Comparison of ENCODE assay signal across 1 cellular context in the genomic region with DNA sequence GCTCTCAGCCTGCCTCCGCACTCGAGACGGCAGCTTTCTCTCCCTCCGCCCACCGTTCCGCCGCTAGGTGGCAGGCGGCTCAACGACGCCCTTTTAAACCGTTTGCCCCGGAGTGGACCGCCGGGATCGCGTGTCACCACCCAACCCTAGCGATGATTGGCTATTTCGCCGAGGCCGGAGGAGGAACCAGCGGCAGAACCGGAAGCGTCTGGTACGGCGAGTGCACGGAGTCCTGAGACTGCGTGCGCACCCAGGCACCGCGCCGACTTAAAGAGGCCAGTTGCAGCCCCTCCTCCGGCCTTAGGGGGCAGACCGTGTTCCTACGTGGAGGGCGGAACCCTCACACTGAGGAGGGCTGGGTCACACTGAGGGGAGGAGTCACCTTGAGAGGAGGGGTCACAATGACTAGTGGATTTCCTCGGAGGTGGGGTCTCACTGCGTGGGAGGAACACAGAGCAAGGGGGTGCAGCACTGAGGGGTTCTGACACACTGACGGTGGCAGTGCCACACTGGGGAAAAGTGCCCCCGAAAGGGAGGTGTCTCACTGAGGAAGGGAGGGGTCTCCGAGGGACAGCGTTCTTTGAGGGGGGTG.
TF ChIP-seq lines count a peak whose summit lies in the region.

No MANE protein-coding gene starts in this region.

TF ChIP-seq in WTC11, 78 proteins besides CTCF, POLR2A, EP300 and RAD21 (continued from another document and continues in another):
- no peak for TF ChIP-seq ZNF512 (CRISPR knock-in tag; IDR thresholded peaks at IDR 0.05; ENCODE audit: borderline replicate concordance)
- TF ChIP-seq KAT7 (CRISPR knock-in tag; IDR thresholded peaks at IDR 0.05; ENCODE audit: borderline replicate concordance): no peak
- no peak for TF ChIP-seq GRHL2 (CRISPR knock-in tag; IDR thresholded peaks at IDR 0.05; ENCODE audit: insufficient replicate concordance, severe bottlenecking)
- TF ChIP-seq E2F1 (CRISPR knock-in tag; IDR thresholded peaks at IDR 0.05): no peak
- no peak for TF ChIP-seq ATF1 (CRISPR knock-in tag; IDR thresholded peaks at IDR 0.05)
- peak; percentile 72 for TF ChIP-seq SP1 (CRISPR knock-in tag; conservative IDR thresholded peaks at IDR 0.05)
- peak; percentile 88; the same call in 1 of the 2 replicates for TF ChIP-seq FOXP1 (CRISPR knock-in tag; IDR thresholded peaks at IDR 0.05; ENCODE audit: borderline replicate concordance)
- TF ChIP-seq SMAD3 (CRISPR knock-in tag; IDR thresholded peaks at IDR 0.05; ENCODE audit: borderline replicate concordance): no peak
- no peak for TF ChIP-seq TEAD4 (CRISPR knock-in tag; IDR thresholded peaks at IDR 0.05)
- no peak for TF ChIP-seq ZNF423 (CRISPR knock-in tag; IDR thresholded peaks at IDR 0.05)
- no peak for TF ChIP-seq JUN (CRISPR knock-in tag; IDR thresholded peaks at IDR 0.05)
- TF ChIP-seq OVOL2 (CRISPR knock-in tag; IDR thresholded peaks at IDR 0.05; ENCODE audit: borderline replicate concordance): no peak
- TF ChIP-seq ZNF416 (CRISPR knock-in tag; IDR thresholded peaks at IDR 0.05): no peak
- TF ChIP-seq ATF2 (CRISPR knock-in tag; IDR thresholded peaks at IDR 0.05; ENCODE audit: borderline replicate concordance, low read depth): no peak
- no peak for TF ChIP-seq SOX15 (CRISPR knock-in tag; IDR thresholded peaks at IDR 0.05)
- TF ChIP-seq IRF2 (CRISPR knock-in tag; IDR thresholded peaks at IDR 0.05; ENCODE audit: borderline replicate concordance, low read depth): no peak
- TF ChIP-seq PRRX2 (CRISPR knock-in tag; IDR thresholded peaks at IDR 0.05): no peak
- TF ChIP-seq NFE2L1 (CRISPR knock-in tag; IDR thresholded peaks at IDR 0.05): no peak
- TF ChIP-seq CBFB (CRISPR knock-in tag; IDR thresholded peaks at IDR 0.05; ENCODE audit: low read depth): no peak
- TF ChIP-seq, protein P1, sequence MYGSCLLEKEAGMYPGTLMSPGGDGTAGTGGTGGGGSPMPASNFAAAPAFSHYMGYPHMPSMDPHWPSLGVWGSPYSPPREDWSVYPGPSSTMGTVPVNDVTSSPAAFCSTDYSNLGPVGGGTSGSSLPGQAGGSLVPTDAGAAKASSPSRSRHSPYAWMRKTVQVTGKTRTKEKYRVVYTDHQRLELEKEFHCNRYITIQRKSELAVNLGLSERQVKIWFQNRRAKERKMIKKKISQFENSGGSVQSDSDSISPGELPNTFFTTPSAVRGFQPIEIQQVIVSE (CRISPR knock-in tag; IDR thresholded peaks at IDR 0.05; ENCODE audit: borderline replicate concordance): no peak
- TF ChIP-seq HMGXB4 (CRISPR knock-in tag; IDR thresholded peaks at IDR 0.05): peak; percentile 84; the same call in 1 of the 2 replicates
- no peak for TF ChIP-seq ZNF532 (CRISPR knock-in tag; IDR thresholded peaks at IDR 0.05; ENCODE audit: borderline replicate concordance)
- 0 out of 2 replicates have a peak, but pooled peaks have one; percentile 52 for TF ChIP-seq CREM (CRISPR knock-in tag; IDR thresholded peaks at IDR 0.05)
- TF ChIP-seq AFF4 (CRISPR knock-in tag; IDR thresholded peaks at IDR 0.05; ENCODE audit: borderline replicate concordance): no peak
- TF ChIP-seq ZNF281 (CRISPR knock-in tag; IDR thresholded peaks at IDR 0.05): no peak
- no peak for TF ChIP-seq NR3C1 (CRISPR knock-in tag; conservative IDR thresholded peaks at IDR 0.05; ENCODE audit: low read depth)
- TF ChIP-seq ZNF396 (CRISPR knock-in tag; IDR thresholded peaks at IDR 0.05; ENCODE audit: borderline replicate concordance): no peak
- TF ChIP-seq, protein P2, sequence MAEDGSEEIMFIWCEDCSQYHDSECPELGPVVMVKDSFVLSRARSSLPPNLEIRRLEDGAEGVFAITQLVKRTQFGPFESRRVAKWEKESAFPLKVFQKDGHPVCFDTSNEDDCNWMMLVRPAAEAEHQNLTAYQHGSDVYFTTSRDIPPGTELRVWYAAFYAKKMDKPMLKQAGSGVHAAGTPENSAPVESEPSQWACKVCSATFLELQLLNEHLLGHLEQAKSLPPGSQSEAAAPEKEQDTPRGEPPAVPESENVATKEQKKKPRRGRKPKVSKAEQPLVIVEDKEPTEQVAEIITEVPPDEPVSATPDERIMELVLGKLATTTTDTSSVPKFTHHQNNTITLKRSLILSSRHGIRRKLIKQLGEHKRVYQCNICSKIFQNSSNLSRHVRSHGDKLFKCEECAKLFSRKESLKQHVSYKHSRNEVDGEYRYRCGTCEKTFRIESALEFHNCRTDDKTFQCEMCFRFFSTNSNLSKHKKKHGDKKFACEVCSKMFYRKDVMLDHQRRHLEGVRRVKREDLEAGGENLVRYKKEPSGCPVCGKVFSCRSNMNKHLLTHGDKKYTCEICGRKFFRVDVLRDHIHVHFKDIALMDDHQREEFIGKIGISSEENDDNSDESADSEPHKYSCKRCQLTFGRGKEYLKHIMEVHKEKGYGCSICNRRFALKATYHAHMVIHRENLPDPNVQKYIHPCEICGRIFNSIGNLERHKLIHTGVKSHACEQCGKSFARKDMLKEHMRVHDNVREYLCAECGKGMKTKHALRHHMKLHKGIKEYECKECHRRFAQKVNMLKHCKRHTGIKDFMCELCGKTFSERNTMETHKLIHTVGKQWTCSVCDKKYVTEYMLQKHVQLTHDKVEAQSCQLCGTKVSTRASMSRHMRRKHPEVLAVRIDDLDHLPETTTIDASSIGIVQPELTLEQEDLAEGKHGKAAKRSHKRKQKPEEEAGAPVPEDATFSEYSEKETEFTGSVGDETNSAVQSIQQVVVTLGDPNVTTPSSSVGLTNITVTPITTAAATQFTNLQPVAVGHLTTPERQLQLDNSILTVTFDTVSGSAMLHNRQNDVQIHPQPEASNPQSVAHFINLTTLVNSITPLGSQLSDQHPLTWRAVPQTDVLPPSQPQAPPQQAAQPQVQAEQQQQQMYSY (CRISPR knock-in tag; IDR thresholded peaks at IDR 0.05): no peak
